20 cellular contexts compared by ENCODE assay signal in genomic region chr6:131534654-131534956, GRCh38. TPM values are rescaled to one million over a fixed set of nuclear protein-coding genes. Genes with fewer than 3 reads are reported as not detected.
"Had no signal": no experiment of that assay in that cellular context is flagged by ENCODE, and none has a peak within 500 bp of the region (broad histone marks: within the 10 kb centered on the region; RNA-seq: fewer than 3 reads in every experiment).

No MANE protein-coding gene starts in this region.

- H2AFZ ChIP-seq: parathyroid adenoma had no signal

- DNase-seq: activated CD4-positive, alpha-beta T cell treated with anti-CD3 and anti-CD28 coated beads, Interleukin-2, amount 50 U/mL, for 1 hour; activated CD4-positive, CD25-positive, alpha-beta regulatory T cell treated with anti-CD3 and anti-CD28 coated beads, Interleukin-2, amount 50 U/mL, for 72 hours; activated CD8-positive, alpha-beta memory T cell treated with anti-CD3 and anti-CD28 coated beads, Interleukin-2, amount 50 U/mL, for 4 hours; activated effector memory CD4-positive, alpha-beta T cell treated with Interleukin-2 at 50 U/mL for 16 hours; activated naive CD4-positive, alpha-beta T cell treated with anti-CD3 and anti-CD28 coated beads, Interleukin-2, amount 10 ng/mL, durations not matched to agents 7 days and 5 days; activated T-cell treated with anti-CD3 and anti-CD28 coated beads, Interleukin-2, amount 50 U/mL, for 48 hours; cerebellar nuclear complex; cortex of kidney; gastrocnemius medialis; left lung; sigmoid colon; stimulated activated naive B cell treated with anti-CD40 and anti-IgM and Interleukin-4, amounts not matched to agents 10 μg/mL and 1 μg/mL and 100 μg/mL, for 72 hours; upper lobe of left lung had no signal

- H3K9ac ChIP-seq: parathyroid adenoma had no signal

- FAIRE-seq: bronchial epithelial cell, keratinocyte had no signal

- ATAC-seq: gastrocnemius medialis had no signal

- H3K9me3 ChIP-seq: ascending aorta, gastrocnemius medialis, left lung, neutrophil, sigmoid colon, thoracic aorta, upper lobe of left lung had no signal

- H3K4me3 ChIP-seq: ascending aorta, gastrocnemius medialis, left lung, sigmoid colon, thoracic aorta, upper lobe of left lung had no signal

- H3K36me3 ChIP-seq: ascending aorta, gastrocnemius medialis, left lung, neutrophil, sigmoid colon, thoracic aorta, upper lobe of left lung had no signal

- H3K79me2 ChIP-seq: parathyroid adenoma had no signal

- H3K4me1 ChIP-seq: ascending aorta, gastrocnemius medialis, left lung, parathyroid adenoma, sigmoid colon, upper lobe of left lung had no signal

- H3K27ac ChIP-seq: ascending aorta, gastrocnemius medialis, left lung, neutrophil, parathyroid adenoma, sigmoid colon, thoracic aorta, upper lobe of left lung had no signal

- H3K27me3 ChIP-seq: ascending aorta, gastrocnemius medialis, left lung, neutrophil, sigmoid colon, upper lobe of left lung had no signal

RNA-seq across cellular contexts. Expression of gene ARG1, which starts 38.4 kb away (rescaled TPM):
- total RNA-seq: ascending aorta; bronchial epithelial cell; naive thymus-derived CD4-positive, alpha-beta T cell had no signal
- polyA plus RNA-seq: naive thymus-derived CD4-positive, alpha-beta T cell had no signal
